ENCODE assay signal across 17 cellular contexts in genomic region chr11:67280791-67281551, GRCh38. TPM values are rescaled to one million over a fixed set of nuclear protein-coding genes. Genes with fewer than 3 reads are reported as not detected.
DNase-seq lines count a peak whose midpoint lies in the region; ATAC-seq and TF ChIP-seq lines count a peak whose summit lies in the region.
"Had no signal": no experiment of that assay in that cellular context is flagged by ENCODE, and none has a peak within 500 bp of the region (broad histone marks: within the 10 kb centered on the region; RNA-seq: fewer than 3 reads in every experiment).

No MANE protein-coding gene starts in this region.

- H2AFZ ChIP-seq in neuronal stem cell (ENCODE audit: low read length): no peak overlapping the region
- H2AFZ ChIP-seq in GM23338: no peak overlapping the region

- H4K91ac ChIP-seq in neuronal stem cell (ENCODE audit: low read depth, low read length, poor library complexity): no peak overlapping the region

- H3K18ac ChIP-seq in neuronal stem cell (ENCODE audit: low read length): no peak overlapping the region

- H3K27me3 Mint-ChIP-seq in GM23338 (ENCODE audit: insufficient read depth, low read depth, poor library complexity): peaks cover 7% of the 10 kb centered on the region

- H2BK12ac ChIP-seq in neuronal stem cell (ENCODE audit: low read length): no peak overlapping the region

- H2BK120ac ChIP-seq in neuronal stem cell (ENCODE audit: low read depth, low read length): no peak overlapping the region

- peaks cover 15% of the 10 kb centered on the region for H3K79me1 ChIP-seq in neuronal stem cell (ENCODE audit: low read depth, low read length)

- H3K4ac ChIP-seq in neuronal stem cell (ENCODE audit: low read length): no peak overlapping the region

- H3F3A ChIP-seq in GM23338 (replicated peaks; ENCODE audit: low read depth): peaks cover 11% of the 10 kb centered on the region

- H2BK15ac ChIP-seq in neuronal stem cell (ENCODE audit: low read length): no peak overlapping the region

- H3K4me3 ChIP-seq in right atrium auricular region: no peak overlapping the region
- no peak overlapping the region for H3K4me3 ChIP-seq in effector memory CD4-positive, alpha-beta T cell (ENCODE audit: insufficient read depth, low read depth, low read length, poor library complexity, severe bottlenecking)
- peak overlapping the region in 1 of 2 donors; percentile 29 for H3K4me3 ChIP-seq in neuronal stem cell (ENCODE audit: low read length in 2 of 2)
- no peak overlapping the region for H3K4me3 ChIP-seq in GM23338
- H3K4me3 ChIP-seq: body of pancreas, thyroid gland had no signal

- no peak overlapping the region for H3K14ac ChIP-seq in neuronal stem cell (ENCODE audit: low read length)

- no CpG with 5 or more reads among the region's 31 CpGs for WGBS in neuronal stem cell (ENCODE audit: extremely low coverage in 2 of 2, insufficient read length in 2 of 2, insufficient replicate concordance in 1 of 2), 2 donors

- DNase-seq in Right ventricle myocardium superior: peak; percentile 36
- no peak for DNase-seq in right atrium auricular region (ENCODE audit: low spot score)
- no peak for DNase-seq in effector memory CD4-positive, alpha-beta T cell
- no peak for DNase-seq in neuronal stem cell (ENCODE audit: low spot score)
- no peak for DNase-seq in NCI-H524 treated with DMSO at 0.1 percent for 48 hours (lab: John Stamatoyannopoulos, UW)
- no peak for DNase-seq in GM23338 (ENCODE audit: low spot score)
- DNase-seq: activated CD4-positive, CD25-positive, alpha-beta regulatory T cell treated with anti-CD3 and anti-CD28 coated beads, Interleukin-2, amount 50 U/mL, for 72 hours; islet precursor cell; NCI-H1436 treated with DMSO at 0.1 percent for 48 hours; NCI-H446 treated with DMSO at 0.1 percent for 48 hours; small intestine had no signal

- no peak overlapping the region for H2AK5ac ChIP-seq in neuronal stem cell (ENCODE audit: low read depth, low read length)

- H3K9me3 ChIP-seq in right atrium auricular region (no peaks in the 10 kb centered on the region), neuronal stem cell (replicated peaks in 1 of 2; ENCODE audit: control insufficient read depth in 2 of 2, insufficient read depth in 1 of 2, low read depth in 1 of 2, low read length in 2 of 2) (no peaks in the 10 kb centered on the region)
- H3K9me3 ChIP-seq in effector memory CD4-positive, alpha-beta T cell (ENCODE audit: control insufficient read depth, low read length): no peaks in the 10 kb centered on the region
- H3K9me3 ChIP-seq: body of pancreas, thyroid gland had no signal

- H3K23ac ChIP-seq in neuronal stem cell (ENCODE audit: low read depth, low read length, poor library complexity): peak overlapping the region; percentile 17

- no peak overlapping the region for H3K4me3 Mint-ChIP-seq in GM23338
- H3K4me3 Mint-ChIP-seq: nephron had no signal

- no peaks in the 10 kb centered on the region for H3K27me3 ChIP-seq in right atrium auricular region
- H3K27me3 ChIP-seq in effector memory CD4-positive, alpha-beta T cell (replicated peaks; ENCODE audit: control insufficient read depth, insufficient read depth, low read length, poor library complexity, severe bottlenecking): no peaks in the 10 kb centered on the region
- no peaks in the 10 kb centered on the region for H3K27me3 ChIP-seq in neuronal stem cell (ENCODE audit: control insufficient read depth in 3 of 3, insufficient read depth in 3 of 3, low read depth in 1 of 3, low read length in 3 of 3)
- no peaks in the 10 kb centered on the region for H3K27me3 ChIP-seq in GM23338 (ENCODE audit: insufficient read depth)
- H3K27me3 ChIP-seq: body of pancreas, thyroid gland had no signal

- no peaks in the 10 kb centered on the region for H3K9me3 Mint-ChIP-seq in GM23338
- H3K9me3 Mint-ChIP-seq: nephron had no signal

- H3K9me2 ChIP-seq in GM23338 (ENCODE audit: insufficient read depth): no peaks in the 10 kb centered on the region

- peaks cover 0 to 45% of the 10 kb centered on the region in 2 donors for H3K4me1 ChIP-seq in right atrium auricular region
- peaks cover 73% of the 10 kb centered on the region for H3K4me1 ChIP-seq in effector memory CD4-positive, alpha-beta T cell (ENCODE audit: control insufficient read depth, insufficient read depth, low read length, poor library complexity, severe bottlenecking)
- peaks cover 4 to 11% of the 10 kb centered on the region in 2 donors for H3K4me1 ChIP-seq in neuronal stem cell (ENCODE audit: control insufficient read depth in 2 of 2, insufficient read depth in 1 of 2, low read depth in 1 of 2, low read length in 2 of 2)
- peaks cover 12% of the 10 kb centered on the region; the same call in 1 of the 2 replicates for H3K4me1 ChIP-seq in GM23338 (ENCODE audit: insufficient read depth)

- intact Hi-C loops in Right ventricle myocardium superior (cut with DNase I): no loop called here

- no peak overlapping the region for H3K27ac ChIP-seq in right atrium auricular region
- H3K27ac ChIP-seq in effector memory CD4-positive, alpha-beta T cell (ENCODE audit: insufficient read depth, low read length, poor library complexity, severe bottlenecking): peak overlapping the region; percentile 88
- no peak overlapping the region for H3K27ac ChIP-seq in neuronal stem cell (replicated peaks; ENCODE audit: low read length)
- no peak overlapping the region for H3K27ac ChIP-seq in GM23338 (ENCODE audit: low read depth)
- H3K27ac ChIP-seq: KMS-11, thyroid gland had no signal

- H3K4me1 Mint-ChIP-seq in GM23338: peaks cover 20% of the 10 kb centered on the region

- peaks cover 7% of the 10 kb centered on the region; the same call in 1 of the 2 replicates for H3K79me2 ChIP-seq in GM23338 (replicated peaks; ENCODE audit: insufficient read depth)

- TF ChIP-seq CTCF in right atrium auricular region (IDR thresholded peaks at IDR 0.05) (no peak), GM23338 (conservative IDR thresholded peaks at IDR 0.05; ENCODE audit: low read depth in 2 of 2) (peak in 1 of 2 experiments; percentile 24; a peak in 2 of 4 replicates)

- H3K27ac Mint-ChIP-seq in GM23338: no peak overlapping the region
- H3K27ac Mint-ChIP-seq: nephron had no signal

- no peak overlapping the region for H2BK5ac ChIP-seq in neuronal stem cell (ENCODE audit: low read length)

- ATAC-seq in Right ventricle myocardium superior (ENCODE audit: poor library complexity): no peak
- no peak for ATAC-seq in HG03139 (IDR thresholded peaks at IDR 0.05; ENCODE audit: unreplicated experiment)
- no peak for ATAC-seq in HG02870 (IDR thresholded peaks at IDR 0.05; ENCODE audit: unreplicated experiment)
- ATAC-seq in GM23338: no peak
- ATAC-seq: body of pancreas had no signal

- H3K4me2 ChIP-seq in neuronal stem cell (ENCODE audit: insufficient read depth, low read length, poor library complexity, severe bottlenecking) (no peak overlapping the region), GM23338 (no peak overlapping the region)
- H3K4me2 ChIP-seq: KMS-11 had no signal

- H4K8ac ChIP-seq in neuronal stem cell (ENCODE audit: low read depth, low read length): no peak overlapping the region

- H4K20me1 ChIP-seq in GM23338 (replicated peaks; ENCODE audit: insufficient read depth): no peaks in the 10 kb centered on the region; the same call in 1 of the 2 replicates

- no peak overlapping the region for H3K9ac ChIP-seq in neuronal stem cell (ENCODE audit: low read depth, low read length, poor library complexity)
- H3K9ac ChIP-seq: KMS-11 had no signal

- peaks cover 74% of the 10 kb centered on the region for H3K36me3 ChIP-seq in right atrium auricular region
- H3K36me3 ChIP-seq in effector memory CD4-positive, alpha-beta T cell (ENCODE audit: control insufficient read depth, insufficient read depth, low read length): peaks cover 80% of the 10 kb centered on the region
- H3K36me3 ChIP-seq in neuronal stem cell (replicated peaks in 1 of 2; ENCODE audit: control insufficient read depth in 2 of 2, insufficient read depth in 2 of 2, low read length in 2 of 2): peaks cover 55 to 74% of the 10 kb centered on the region in 2 donors
- H3K36me3 ChIP-seq in GM23338 (ENCODE audit: insufficient read depth): peaks cover 7% of the 10 kb centered on the region

- peaks cover 34% of the 10 kb centered on the region for H3K36me3 Mint-ChIP-seq in GM23338 (ENCODE audit: low read depth)

TF ChIP-seq in GM23338, 12 proteins besides CTCF, POLR2A, EP300 and RAD21 (continues in another document):
- TF ChIP-seq ZNF331 (CRISPR knock-in tag; IDR thresholded peaks at IDR 0.05; ENCODE audit: low read depth): no peak

RNA-seq across cellular contexts. Expression of gene ANKRD13D, which starts 8.1 kb away (rescaled TPM):
- total RNA-seq in Right ventricle myocardium superior (11.6 TPM), right atrium auricular region (10 to 100 TPM; 14.1 to 14.9 TPM)
- 23.9 TPM for polyA plus RNA-seq in neuronal stem cell (2013, experiment 1 of 2)
- 22.5 TPM for polyA plus RNA-seq in neuronal stem cell (2013, experiment 2 of 2)
- total RNA-seq in GM23338 (2014; rRNA removed; shearing (Covaris generic)): 15.7 and 30.8 TPM in 2 replicates
- polyA plus RNA-seq in GM23338 (2016; fragmentation: Nextera tagmentation; extraction: Ambion mirVana): 19.5 and 20.3 TPM in 2 replicates

RNA-seq across cellular contexts. Expression of gene GRK2, which starts 14.7 kb away (rescaled TPM):
- total RNA-seq in Right ventricle myocardium superior (53.4 TPM), right atrium auricular region (10 to 100 TPM; 52.7 to 55.9 TPM)
- polyA plus RNA-seq in neuronal stem cell (2013, experiment 1 of 2): 33.4 TPM
- polyA plus RNA-seq in neuronal stem cell (2013, experiment 2 of 2): 33.1 TPM
- 62.2 and 72.5 TPM in 2 replicates for total RNA-seq in GM23338 (2014; rRNA removed; shearing (Covaris generic))
- 19.5 and 21.7 TPM in 2 replicates for polyA plus RNA-seq in GM23338 (2016; fragmentation: Nextera tagmentation; extraction: Ambion mirVana)

RNA-seq across cellular contexts. Expression of gene SSH3, which starts 22.4 kb away (rescaled TPM):
- 12.1 TPM for total RNA-seq in Right ventricle myocardium superior
- total RNA-seq in right atrium auricular region: 10 to 100 TPM; 14.7 to 23.6 TPM
- 28.5 TPM for polyA plus RNA-seq in neuronal stem cell (2013, experiment 1 of 2)
- polyA plus RNA-seq in neuronal stem cell (2013, experiment 2 of 2): 34.0 TPM
- total RNA-seq in GM23338 (2014; rRNA removed; shearing (Covaris generic)): 40.0 and 45.8 TPM in 2 replicates
- polyA plus RNA-seq in GM23338 (2016; fragmentation: Nextera tagmentation; extraction: Ambion mirVana): 17.8 and 25.1 TPM in 2 replicates
